Comparison of ENCODE assay signal across 1 cellular context in the genomic region with DNA sequence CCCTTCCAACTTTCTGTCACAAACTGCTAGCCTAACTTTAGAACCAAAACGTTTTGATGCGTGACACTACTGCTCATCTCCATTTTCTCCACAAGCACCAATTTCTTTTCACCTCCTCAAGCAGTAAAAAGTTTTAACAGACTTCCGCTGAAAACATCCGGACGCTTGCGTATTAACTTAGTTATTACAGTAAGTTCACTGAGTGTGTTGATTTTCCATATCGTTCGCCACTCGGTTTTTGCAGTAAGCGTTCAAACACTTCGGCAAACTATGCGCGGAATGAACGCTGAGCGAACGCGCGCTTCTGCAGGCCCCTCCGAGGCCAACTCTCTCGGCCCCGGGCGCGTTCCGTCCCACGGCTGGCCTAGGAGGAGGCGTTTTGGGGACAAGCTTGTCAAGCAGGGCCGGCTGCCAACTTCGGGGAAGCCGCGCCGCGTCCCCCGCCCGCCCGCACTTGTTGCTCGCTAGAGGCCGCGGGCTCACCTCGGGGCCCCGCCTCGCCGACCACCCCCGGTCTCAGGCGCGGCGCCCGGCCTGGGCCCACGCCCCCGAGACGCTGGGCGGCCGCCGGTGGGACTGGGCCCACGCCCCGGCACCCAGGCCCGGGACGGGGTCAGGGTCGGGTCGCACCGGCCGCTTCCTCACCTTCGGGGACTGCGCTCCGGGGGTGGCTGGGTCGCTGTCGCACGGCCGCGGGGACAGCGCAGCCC.
TF ChIP-seq lines count a peak whose summit lies in the region.

No MANE protein-coding gene starts in this region.

TF ChIP-seq in HepG2, 621 proteins besides CTCF, POLR2A, EP300 and RAD21 (continued from another document and continues in another):
- TF ChIP-seq, protein P1, sequence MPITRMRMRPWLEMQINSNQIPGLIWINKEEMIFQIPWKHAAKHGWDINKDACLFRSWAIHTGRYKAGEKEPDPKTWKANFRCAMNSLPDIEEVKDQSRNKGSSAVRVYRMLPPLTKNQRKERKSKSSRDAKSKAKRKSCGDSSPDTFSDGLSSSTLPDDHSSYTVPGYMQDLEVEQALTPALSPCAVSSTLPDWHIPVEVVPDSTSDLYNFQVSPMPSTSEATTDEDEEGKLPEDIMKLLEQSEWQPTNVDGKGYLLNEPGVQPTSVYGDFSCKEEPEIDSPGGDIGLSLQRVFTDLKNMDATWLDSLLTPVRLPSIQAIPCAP (CRISPR knock-in tag; IDR thresholded peaks at IDR 0.05; ENCODE audit: low read depth) = no peak
- TF ChIP-seq GFI1 (CRISPR knock-in tag; IDR thresholded peaks at IDR 0.05; ENCODE audit: borderline replicate concordance) (no peak), YY1 (IDR thresholded peaks at IDR 0.05; ENCODE audit: insufficient read depth, insufficient replicate concordance, low read depth, low read length) (peak; percentile 56), ISX (CRISPR knock-in tag; conservative IDR thresholded peaks at IDR 0.05) (no peak), ZNF644 (CRISPR knock-in tag; IDR thresholded peaks at IDR 0.05; ENCODE audit: low read depth) (no peak), TEAD3 (CRISPR knock-in tag; optimal IDR thresholded peaks at IDR 0.05; ENCODE audit: borderline replicate concordance) (peak; percentile 52), FOXM1 (CRISPR knock-in tag; IDR thresholded peaks at IDR 0.05) (no peak), ZNF83 (CRISPR knock-in tag; IDR thresholded peaks at IDR 0.05; ENCODE audit: borderline replicate concordance) (no peak), SYNCRIP (IDR thresholded peaks at IDR 0.05; ENCODE audit: insufficient read depth, low read depth, low read length) (no peak), ZNF256 (CRISPR knock-in tag; conservative IDR thresholded peaks at IDR 0.05) (no peak; the same call in 1 of the 2 replicates), RNF2 (conservative IDR thresholded peaks at IDR 0.05; ENCODE audit: low read depth) (no peak; the same call in 1 of the 2 replicates), TCF12 (IDR thresholded peaks at IDR 0.05) (no peak), TCF12 (CRISPR knock-in tag; IDR thresholded peaks at IDR 0.05) (no peak), EED (CRISPR knock-in tag; IDR thresholded peaks at IDR 0.05) (no peak), ZNF274 (CRISPR knock-in tag; IDR thresholded peaks at IDR 0.05) (no peak), AHR (CRISPR knock-in tag; IDR thresholded peaks at IDR 0.05) (no peak; the same call in 1 of the 2 replicates), HIVEP1 (CRISPR knock-in tag; IDR thresholded peaks at IDR 0.05) (peak; percentile 17; the same call in 1 of the 2 replicates), ERF (CRISPR knock-in tag; IDR thresholded peaks at IDR 0.05) (no peak), TSC22D2 (CRISPR knock-in tag; IDR thresholded peaks at IDR 0.05; ENCODE audit: borderline replicate concordance) (no peak), KMT2A (CRISPR knock-in tag; IDR thresholded peaks at IDR 0.05) (no peak; the same call in 1 of the 2 replicates), KDM6A (CRISPR knock-in tag; IDR thresholded peaks at IDR 0.05; ENCODE audit: low read depth) (no peak), KDM3A (CRISPR knock-in tag; IDR thresholded peaks at IDR 0.05; ENCODE audit: low read depth) (no peak), GTF3A (CRISPR knock-in tag; conservative IDR thresholded peaks at IDR 0.05) (no peak), RBM22 (optimal IDR thresholded peaks at IDR 0.05; ENCODE audit: low read length) (peak; percentile 24), NFYC (CRISPR knock-in tag; IDR thresholded peaks at IDR 0.05) (no peak), MATR3 (CRISPR knock-in tag; IDR thresholded peaks at IDR 0.05) (no peak), ZNF589 (CRISPR knock-in tag; conservative IDR thresholded peaks at IDR 0.05) (no peak), FOXP1 (IDR thresholded peaks at IDR 0.05) (no peak), FOXP1 (CRISPR knock-in tag; IDR thresholded peaks at IDR 0.05) (no peak), ZNF329 (CRISPR knock-in tag; IDR thresholded peaks at IDR 0.05; ENCODE audit: low read depth) (no peak), HNRNPH1 (optimal IDR thresholded peaks at IDR 0.05; ENCODE audit: low read depth, low read length) (no peak), KLF11 (CRISPR knock-in tag; IDR thresholded peaks at IDR 0.05) (no peak), ZNF572 (CRISPR knock-in tag; IDR thresholded peaks at IDR 0.05) (no peak)
- TF ChIP-seq, protein P2, sequence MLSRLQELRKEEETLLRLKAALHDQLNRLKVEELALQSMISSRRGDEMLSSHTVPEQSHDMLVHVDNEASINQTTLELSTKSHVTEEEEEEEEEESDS (CRISPR knock-in tag; IDR thresholded peaks at IDR 0.05; ENCODE audit: borderline replicate concordance) = no peak
- TF ChIP-seq, protein P3, sequence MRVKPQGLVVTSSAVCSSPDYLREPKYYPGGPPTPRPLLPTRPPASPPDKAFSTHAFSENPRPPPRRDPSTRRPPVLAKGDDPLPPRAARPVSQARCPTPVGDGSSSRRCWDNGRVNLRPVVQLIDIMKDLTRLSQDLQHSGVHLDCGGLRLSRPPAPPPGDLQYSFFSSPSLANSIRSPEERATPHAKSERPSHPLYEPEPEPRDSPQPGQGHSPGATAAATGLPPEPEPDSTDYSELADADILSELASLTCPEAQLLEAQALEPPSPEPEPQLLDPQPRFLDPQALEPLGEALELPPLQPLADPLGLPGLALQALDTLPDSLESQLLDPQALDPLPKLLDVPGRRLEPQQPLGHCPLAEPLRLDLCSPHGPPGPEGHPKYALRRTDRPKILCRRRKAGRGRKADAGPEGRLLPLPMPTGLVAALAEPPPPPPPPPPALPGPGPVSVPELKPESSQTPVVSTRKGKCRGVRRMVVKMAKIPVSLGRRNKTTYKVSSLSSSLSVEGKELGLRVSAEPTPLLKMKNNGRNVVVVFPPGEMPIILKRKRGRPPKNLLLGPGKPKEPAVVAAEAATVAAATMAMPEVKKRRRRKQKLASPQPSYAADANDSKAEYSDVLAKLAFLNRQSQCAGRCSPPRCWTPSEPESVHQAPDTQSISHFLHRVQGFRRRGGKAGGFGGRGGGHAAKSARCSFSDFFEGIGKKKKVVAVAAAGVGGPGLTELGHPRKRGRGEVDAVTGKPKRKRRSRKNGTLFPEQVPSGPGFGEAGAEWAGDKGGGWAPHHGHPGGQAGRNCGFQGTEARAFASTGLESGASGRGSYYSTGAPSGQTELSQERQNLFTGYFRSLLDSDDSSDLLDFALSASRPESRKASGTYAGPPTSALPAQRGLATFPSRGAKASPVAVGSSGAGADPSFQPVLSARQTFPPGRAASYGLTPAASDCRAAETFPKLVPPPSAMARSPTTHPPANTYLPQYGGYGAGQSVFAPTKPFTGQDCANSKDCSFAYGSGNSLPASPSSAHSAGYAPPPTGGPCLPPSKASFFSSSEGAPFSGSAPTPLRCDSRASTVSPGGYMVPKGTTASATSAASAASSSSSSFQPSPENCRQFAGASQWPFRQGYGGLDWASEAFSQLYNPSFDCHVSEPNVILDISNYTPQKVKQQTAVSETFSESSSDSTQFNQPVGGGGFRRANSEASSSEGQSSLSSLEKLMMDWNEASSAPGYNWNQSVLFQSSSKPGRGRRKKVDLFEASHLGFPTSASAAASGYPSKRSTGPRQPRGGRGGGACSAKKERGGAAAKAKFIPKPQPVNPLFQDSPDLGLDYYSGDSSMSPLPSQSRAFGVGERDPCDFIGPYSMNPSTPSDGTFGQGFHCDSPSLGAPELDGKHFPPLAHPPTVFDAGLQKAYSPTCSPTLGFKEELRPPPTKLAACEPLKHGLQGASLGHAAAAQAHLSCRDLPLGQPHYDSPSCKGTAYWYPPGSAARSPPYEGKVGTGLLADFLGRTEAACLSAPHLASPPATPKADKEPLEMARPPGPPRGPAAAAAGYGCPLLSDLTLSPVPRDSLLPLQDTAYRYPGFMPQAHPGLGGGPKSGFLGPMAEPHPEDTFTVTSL (CRISPR knock-in tag; IDR thresholded peaks at IDR 0.05; ENCODE audit: borderline replicate concordance) = no peak
- TF ChIP-seq, protein P4, sequence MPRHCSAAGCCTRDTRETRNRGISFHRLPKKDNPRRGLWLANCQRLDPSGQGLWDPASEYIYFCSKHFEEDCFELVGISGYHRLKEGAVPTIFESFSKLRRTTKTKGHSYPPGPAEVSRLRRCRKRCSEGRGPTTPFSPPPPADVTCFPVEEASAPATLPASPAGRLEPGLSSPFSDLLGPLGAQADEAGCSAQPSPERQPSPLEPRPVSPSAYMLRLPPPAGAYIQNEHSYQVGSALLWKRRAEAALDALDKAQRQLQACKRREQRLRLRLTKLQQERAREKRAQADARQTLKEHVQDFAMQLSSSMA (CRISPR knock-in tag; IDR thresholded peaks at IDR 0.05) = no peak
- TF ChIP-seq, protein P5, sequence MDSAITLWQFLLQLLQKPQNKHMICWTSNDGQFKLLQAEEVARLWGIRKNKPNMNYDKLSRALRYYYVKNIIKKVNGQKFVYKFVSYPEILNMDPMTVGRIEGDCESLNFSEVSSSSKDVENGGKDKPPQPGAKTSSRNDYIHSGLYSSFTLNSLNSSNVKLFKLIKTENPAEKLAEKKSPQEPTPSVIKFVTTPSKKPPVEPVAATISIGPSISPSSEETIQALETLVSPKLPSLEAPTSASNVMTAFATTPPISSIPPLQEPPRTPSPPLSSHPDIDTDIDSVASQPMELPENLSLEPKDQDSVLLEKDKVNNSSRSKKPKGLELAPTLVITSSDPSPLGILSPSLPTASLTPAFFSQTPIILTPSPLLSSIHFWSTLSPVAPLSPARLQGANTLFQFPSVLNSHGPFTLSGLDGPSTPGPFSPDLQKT (CRISPR knock-in tag; IDR thresholded peaks at IDR 0.05; ENCODE audit: borderline replicate concordance) = no peak
- TF ChIP-seq, protein P6, sequence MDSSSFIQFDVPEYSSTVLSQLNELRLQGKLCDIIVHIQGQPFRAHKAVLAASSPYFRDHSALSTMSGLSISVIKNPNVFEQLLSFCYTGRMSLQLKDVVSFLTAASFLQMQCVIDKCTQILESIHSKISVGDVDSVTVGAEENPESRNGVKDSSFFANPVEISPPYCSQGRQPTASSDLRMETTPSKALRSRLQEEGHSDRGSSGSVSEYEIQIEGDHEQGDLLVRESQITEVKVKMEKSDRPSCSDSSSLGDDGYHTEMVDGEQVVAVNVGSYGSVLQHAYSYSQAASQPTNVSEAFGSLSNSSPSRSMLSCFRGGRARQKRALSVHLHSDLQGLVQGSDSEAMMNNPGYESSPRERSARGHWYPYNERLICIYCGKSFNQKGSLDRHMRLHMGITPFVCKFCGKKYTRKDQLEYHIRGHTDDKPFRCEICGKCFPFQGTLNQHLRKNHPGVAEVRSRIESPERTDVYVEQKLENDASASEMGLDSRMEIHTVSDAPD (CRISPR knock-in tag; IDR thresholded peaks at IDR 0.05) = no peak
- TF ChIP-seq, protein P7, sequence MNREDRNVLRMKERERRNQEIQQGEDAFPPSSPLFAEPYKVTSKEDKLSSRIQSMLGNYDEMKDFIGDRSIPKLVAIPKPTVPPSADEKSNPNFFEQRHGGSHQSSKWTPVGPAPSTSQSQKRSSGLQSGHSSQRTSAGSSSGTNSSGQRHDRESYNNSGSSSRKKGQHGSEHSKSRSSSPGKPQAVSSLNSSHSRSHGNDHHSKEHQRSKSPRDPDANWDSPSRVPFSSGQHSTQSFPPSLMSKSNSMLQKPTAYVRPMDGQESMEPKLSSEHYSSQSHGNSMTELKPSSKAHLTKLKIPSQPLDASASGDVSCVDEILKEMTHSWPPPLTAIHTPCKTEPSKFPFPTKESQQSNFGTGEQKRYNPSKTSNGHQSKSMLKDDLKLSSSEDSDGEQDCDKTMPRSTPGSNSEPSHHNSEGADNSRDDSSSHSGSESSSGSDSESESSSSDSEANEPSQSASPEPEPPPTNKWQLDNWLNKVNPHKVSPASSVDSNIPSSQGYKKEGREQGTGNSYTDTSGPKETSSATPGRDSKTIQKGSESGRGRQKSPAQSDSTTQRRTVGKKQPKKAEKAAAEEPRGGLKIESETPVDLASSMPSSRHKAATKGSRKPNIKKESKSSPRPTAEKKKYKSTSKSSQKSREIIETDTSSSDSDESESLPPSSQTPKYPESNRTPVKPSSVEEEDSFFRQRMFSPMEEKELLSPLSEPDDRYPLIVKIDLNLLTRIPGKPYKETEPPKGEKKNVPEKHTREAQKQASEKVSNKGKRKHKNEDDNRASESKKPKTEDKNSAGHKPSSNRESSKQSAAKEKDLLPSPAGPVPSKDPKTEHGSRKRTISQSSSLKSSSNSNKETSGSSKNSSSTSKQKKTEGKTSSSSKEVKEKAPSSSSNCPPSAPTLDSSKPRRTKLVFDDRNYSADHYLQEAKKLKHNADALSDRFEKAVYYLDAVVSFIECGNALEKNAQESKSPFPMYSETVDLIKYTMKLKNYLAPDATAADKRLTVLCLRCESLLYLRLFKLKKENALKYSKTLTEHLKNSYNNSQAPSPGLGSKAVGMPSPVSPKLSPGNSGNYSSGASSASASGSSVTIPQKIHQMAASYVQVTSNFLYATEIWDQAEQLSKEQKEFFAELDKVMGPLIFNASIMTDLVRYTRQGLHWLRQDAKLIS (CRISPR knock-in tag; IDR thresholded peaks at IDR 0.05) = 0 out of 2 replicates have a peak, but pooled peaks have one; percentile 46
- TF ChIP-seq, protein P8, sequence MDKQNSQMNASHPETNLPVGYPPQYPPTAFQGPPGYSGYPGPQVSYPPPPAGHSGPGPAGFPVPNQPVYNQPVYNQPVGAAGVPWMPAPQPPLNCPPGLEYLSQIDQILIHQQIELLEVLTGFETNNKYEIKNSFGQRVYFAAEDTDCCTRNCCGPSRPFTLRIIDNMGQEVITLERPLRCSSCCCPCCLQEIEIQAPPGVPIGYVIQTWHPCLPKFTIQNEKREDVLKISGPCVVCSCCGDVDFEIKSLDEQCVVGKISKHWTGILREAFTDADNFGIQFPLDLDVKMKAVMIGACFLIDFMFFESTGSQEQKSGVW (CRISPR knock-in tag; IDR thresholded peaks at IDR 0.05; ENCODE audit: borderline replicate concordance) = no peak
- TF ChIP-seq, protein P9, sequence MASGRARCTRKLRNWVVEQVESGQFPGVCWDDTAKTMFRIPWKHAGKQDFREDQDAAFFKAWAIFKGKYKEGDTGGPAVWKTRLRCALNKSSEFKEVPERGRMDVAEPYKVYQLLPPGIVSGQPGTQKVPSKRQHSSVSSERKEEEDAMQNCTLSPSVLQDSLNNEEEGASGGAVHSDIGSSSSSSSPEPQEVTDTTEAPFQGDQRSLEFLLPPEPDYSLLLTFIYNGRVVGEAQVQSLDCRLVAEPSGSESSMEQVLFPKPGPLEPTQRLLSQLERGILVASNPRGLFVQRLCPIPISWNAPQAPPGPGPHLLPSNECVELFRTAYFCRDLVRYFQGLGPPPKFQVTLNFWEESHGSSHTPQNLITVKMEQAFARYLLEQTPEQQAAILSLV (CRISPR knock-in tag; IDR thresholded peaks at IDR 0.05; ENCODE audit: borderline replicate concordance) = no peak
- TF ChIP-seq, protein P10, sequence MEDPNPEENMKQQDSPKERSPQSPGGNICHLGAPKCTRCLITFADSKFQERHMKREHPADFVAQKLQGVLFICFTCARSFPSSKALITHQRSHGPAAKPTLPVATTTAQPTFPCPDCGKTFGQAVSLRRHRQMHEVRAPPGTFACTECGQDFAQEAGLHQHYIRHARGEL (CRISPR knock-in tag; IDR thresholded peaks at IDR 0.05) = no peak
- TF ChIP-seq, protein P11, sequence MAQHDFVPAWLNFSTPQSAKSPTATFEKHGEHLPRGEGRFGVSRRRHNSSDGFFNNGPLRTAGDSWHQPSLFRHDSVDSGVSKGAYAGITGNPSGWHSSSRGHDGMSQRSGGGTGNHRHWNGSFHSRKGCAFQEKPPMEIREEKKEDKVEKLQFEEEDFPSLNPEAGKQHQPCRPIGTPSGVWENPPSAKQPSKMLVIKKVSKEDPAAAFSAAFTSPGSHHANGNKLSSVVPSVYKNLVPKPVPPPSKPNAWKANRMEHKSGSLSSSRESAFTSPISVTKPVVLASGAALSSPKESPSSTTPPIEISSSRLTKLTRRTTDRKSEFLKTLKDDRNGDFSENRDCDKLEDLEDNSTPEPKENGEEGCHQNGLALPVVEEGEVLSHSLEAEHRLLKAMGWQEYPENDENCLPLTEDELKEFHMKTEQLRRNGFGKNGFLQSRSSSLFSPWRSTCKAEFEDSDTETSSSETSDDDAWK (CRISPR knock-in tag; IDR thresholded peaks at IDR 0.05) = no peak
